ENCODE assay signal across 8 cellular contexts in the genomic region with DNA sequence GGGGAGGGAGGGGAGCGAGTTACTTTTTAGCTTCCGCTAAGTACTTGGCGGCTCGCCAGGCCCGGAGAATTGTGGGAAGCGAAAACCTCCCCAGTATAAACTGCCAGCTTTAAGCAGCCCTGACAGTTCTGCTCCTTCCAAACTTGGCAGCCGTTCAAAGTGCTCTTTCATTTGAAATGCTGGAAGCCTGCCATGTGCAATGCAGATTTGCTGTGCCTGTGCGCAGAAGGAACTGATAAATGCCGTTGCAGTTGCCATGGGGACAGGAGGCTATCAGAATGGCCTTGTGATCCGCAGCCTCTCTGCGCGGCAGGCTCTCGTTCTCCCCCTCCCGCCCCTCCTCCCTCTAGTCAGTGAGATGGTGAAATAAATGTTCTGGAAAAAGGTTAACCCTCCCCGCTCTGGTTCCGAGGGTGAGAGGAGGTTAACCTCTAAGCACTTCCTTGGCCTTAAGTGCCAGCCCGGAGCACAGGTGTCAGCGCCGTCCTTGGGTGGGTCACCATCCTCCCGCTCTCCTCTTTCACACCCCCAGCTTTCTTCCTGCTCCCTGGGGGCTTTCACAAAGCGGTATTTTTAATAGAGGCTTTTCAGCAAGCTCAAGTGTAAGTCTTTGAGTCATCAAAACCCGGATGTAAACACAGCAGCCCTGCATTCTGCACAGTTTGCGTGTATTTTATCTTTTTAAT. TPM values are rescaled to one million over a fixed set of nuclear protein-coding genes. Genes with fewer than 3 reads are reported as not detected.
A peak's percentile ranks its signal among the peaks of the same experiment; 100 is the strongest.
DNase-seq lines count a peak whose midpoint lies in the region; ATAC-seq and TF ChIP-seq lines count a peak whose summit lies in the region.

No MANE protein-coding gene starts in this region.

- H3K27me3 ChIP-seq in GM23338 (ENCODE audit: insufficient read depth) = peaks cover 16% of the 10 kb centered on the region

- no peaks in the 10 kb centered on the region; the same call in 2 of the 3 replicates for H3K9me3 Mint-ChIP-seq in GM23338
- no peaks in the 10 kb centered on the region for H3K9me3 Mint-ChIP-seq in activated T-helper 1 cell treated with anti-CD3 and anti-CD28 coated beads, Interleukin-12 subunit alpha, Interleukin-12 subunit beta, Interleukin-2, Interleukin-4 antibody, amounts not matched to agents 30 ng/mL and 10 ng/mL and 1 ng/mL, durations not matched to agents 14 hours and 24 hours and 36 hours
- no peaks in the 10 kb centered on the region for H3K9me3 Mint-ChIP-seq in naive thymus-derived CD8-positive, alpha-beta T cell
- H3K9me3 Mint-ChIP-seq in stimulated activated naive B cell treated with anti-CD40 and anti-IgM and Interleukin-4, amounts not matched to agents 10 μg/mL and 1 μg/mL and 100 μg/mL, for 72 hours = no peaks in the 10 kb centered on the region

- TF ChIP-seq CTCF in GM23338 (conservative IDR thresholded peaks at IDR 0.05; ENCODE audit: low read depth in 2 of 2) (no peak), fibroblast of mammary gland (conservative IDR thresholded peaks at IDR 0.05; ENCODE audit: control insufficient read depth, insufficient read depth, low read depth, low read length) (no peak)

- peak overlapping the region; percentile 69 for H3K4me3 Mint-ChIP-seq in GM23338
- H3K4me3 Mint-ChIP-seq in activated T-helper 1 cell treated with anti-CD3 and anti-CD28 coated beads, Interleukin-12 subunit alpha, Interleukin-12 subunit beta, Interleukin-2, Interleukin-4 antibody, amounts not matched to agents 30 ng/mL and 10 ng/mL and 1 ng/mL, durations not matched to agents 14 hours and 24 hours and 36 hours = peak overlapping the region; percentile 80
- H3K4me3 Mint-ChIP-seq in naive thymus-derived CD8-positive, alpha-beta T cell = peak overlapping the region; percentile 79 to 93 (median 88)
- H3K4me3 Mint-ChIP-seq in stimulated activated naive B cell treated with anti-CD40 and anti-IgM and Interleukin-4, amounts not matched to agents 10 μg/mL and 1 μg/mL and 100 μg/mL, for 72 hours = peak overlapping the region; percentile 74 to 78

- peak overlapping the region; percentile 92 for H3K4me2 ChIP-seq in GM23338

- no peaks in the 10 kb centered on the region for H3K36me3 Mint-ChIP-seq in GM23338 (ENCODE audit: low read depth)
- H3K36me3 Mint-ChIP-seq in activated T-helper 1 cell treated with anti-CD3 and anti-CD28 coated beads, Interleukin-12 subunit alpha, Interleukin-12 subunit beta, Interleukin-2, Interleukin-4 antibody, amounts not matched to agents 30 ng/mL and 10 ng/mL and 1 ng/mL, durations not matched to agents 14 hours and 24 hours and 36 hours (ENCODE audit: low read depth) = no peaks in the 10 kb centered on the region
- no peaks in the 10 kb centered on the region for H3K36me3 Mint-ChIP-seq in naive thymus-derived CD8-positive, alpha-beta T cell
- no peaks in the 10 kb centered on the region for H3K36me3 Mint-ChIP-seq in stimulated activated naive B cell treated with anti-CD40 and anti-IgM and Interleukin-4, amounts not matched to agents 10 μg/mL and 1 μg/mL and 100 μg/mL, for 72 hours

- no peaks in the 10 kb centered on the region for H3K9me2 ChIP-seq in GM23338 (ENCODE audit: insufficient read depth)

- H3K36me3 ChIP-seq in GM23338 (ENCODE audit: insufficient read depth) = no peaks in the 10 kb centered on the region

- peaks cover 35% of the 10 kb centered on the region for H3K27me3 Mint-ChIP-seq in GM23338 (ENCODE audit: insufficient read depth, low read depth, poor library complexity)
- H3K27me3 Mint-ChIP-seq in activated T-helper 1 cell treated with anti-CD3 and anti-CD28 coated beads, Interleukin-12 subunit alpha, Interleukin-12 subunit beta, Interleukin-2, Interleukin-4 antibody, amounts not matched to agents 30 ng/mL and 10 ng/mL and 1 ng/mL, durations not matched to agents 14 hours and 24 hours and 36 hours (ENCODE audit: insufficient read depth) = no peaks in the 10 kb centered on the region
- H3K27me3 Mint-ChIP-seq in naive thymus-derived CD8-positive, alpha-beta T cell = no peaks in the 10 kb centered on the region
- no peaks in the 10 kb centered on the region for H3K27me3 Mint-ChIP-seq in stimulated activated naive B cell treated with anti-CD40 and anti-IgM and Interleukin-4, amounts not matched to agents 10 μg/mL and 1 μg/mL and 100 μg/mL, for 72 hours

- intact Hi-C loops in activated T-helper 1 cell treated with anti-CD3 and anti-CD28 coated beads, Interleukin-12 subunit alpha, Interleukin-12 subunit beta, Interleukin-2, Interleukin-4 antibody, amounts not matched to agents 30 ng/mL and 10 ng/mL and 1 ng/mL, durations not matched to agents 14 hours and 24 hours and 36 hours (cut with micrococcal nuclease) = loop anchor here (1.0 to 5.0 kb wide), 8 partner anchors 8 to 262 kb away; partner anchors contain the start of genes ANGEL1, CIPC and IRF2BPL

- POLR2A ChIA-PET in naive thymus-derived CD8-positive, alpha-beta T cell (lab: Charles Lee) = interaction anchor here (0.9 to 14.5 kb wide), 15 partner anchors 10 to 132 kb away, joined by 3 to 309 read pairs (median 5); partner anchors contain the start of gene IRF2BPL

- no peaks in the 10 kb centered on the region for H3K79me2 ChIP-seq in GM23338 (replicated peaks; ENCODE audit: insufficient read depth)

- H3F3A ChIP-seq in GM23338 (replicated peaks; ENCODE audit: low read depth) = peaks cover 33% of the 10 kb centered on the region; the same call in 1 of the 2 replicates

- H4K20me1 ChIP-seq in GM23338 (replicated peaks; ENCODE audit: insufficient read depth) = no peaks in the 10 kb centered on the region

- peak overlapping the region; percentile 82 for H3K27ac ChIP-seq in GM23338 (ENCODE audit: low read depth)

- H3K4me1 ChIP-seq in GM23338 (ENCODE audit: insufficient read depth) = peaks cover 88% of the 10 kb centered on the region

- H3K4me1 Mint-ChIP-seq in GM23338 = peaks cover 87% of the 10 kb centered on the region
- peaks cover 83% of the 10 kb centered on the region for H3K4me1 Mint-ChIP-seq in activated T-helper 1 cell treated with anti-CD3 and anti-CD28 coated beads, Interleukin-12 subunit alpha, Interleukin-12 subunit beta, Interleukin-2, Interleukin-4 antibody, amounts not matched to agents 30 ng/mL and 10 ng/mL and 1 ng/mL, durations not matched to agents 14 hours and 24 hours and 36 hours (ENCODE audit: low read depth)
- H3K4me1 Mint-ChIP-seq in naive thymus-derived CD8-positive, alpha-beta T cell = peaks cover 49 to 96% (median 87%) of the 10 kb centered on the region in 4 donors
- H3K4me1 Mint-ChIP-seq in stimulated activated naive B cell treated with anti-CD40 and anti-IgM and Interleukin-4, amounts not matched to agents 10 μg/mL and 1 μg/mL and 100 μg/mL, for 72 hours = peaks cover 59 to 83% of the 10 kb centered on the region in 2 donors

- H2AFZ ChIP-seq in GM23338 = peak overlapping the region; percentile 87

- H3K4me3 ChIP-seq in GM23338 (peak overlapping the region; percentile 69), fibroblast of mammary gland (ENCODE audit: control insufficient read depth, low read depth, low read length) (peak overlapping the region; percentile 37)

- peak; percentile 99 for DNase-seq in DMS153 treated with DMSO at 0.1 percent for 48 hours (lab: John Stamatoyannopoulos, UW; ENCODE audit: unreplicated experiment)
- DNase-seq in GM23338 (ENCODE audit: low spot score) = peak; percentile 90
- DNase-seq in Kasumi-1 (lab: John Stamatoyannopoulos, UW) = peak; percentile 99
- peak; percentile 94 for DNase-seq in RKO (ENCODE audit: low spot score)
- DNase-seq in activated T-helper 1 cell treated with anti-CD3 and anti-CD28 coated beads, Interleukin-12 subunit alpha, Interleukin-12 subunit beta, Interleukin-2, Interleukin-4 antibody, amounts not matched to agents 30 ng/mL and 10 ng/mL and 1 ng/mL, durations not matched to agents 14 hours and 24 hours and 36 hours (ENCODE audit: low spot score) = peak; percentile 83
- peak; percentile 98 for DNase-seq in fibroblast of mammary gland (ENCODE audit: low read depth)
- DNase-seq in naive thymus-derived CD8-positive, alpha-beta T cell = peak; percentile 96 to 100 (median 98)
- DNase-seq in stimulated activated naive B cell treated with anti-CD40 and anti-IgM and Interleukin-4, amounts not matched to agents 10 μg/mL and 1 μg/mL and 100 μg/mL, for 72 hours = peak; percentile 90

- peak overlapping the region; percentile 91 for H3K27ac Mint-ChIP-seq in GM23338
- peak overlapping the region; percentile 91 for H3K27ac Mint-ChIP-seq in activated T-helper 1 cell treated with anti-CD3 and anti-CD28 coated beads, Interleukin-12 subunit alpha, Interleukin-12 subunit beta, Interleukin-2, Interleukin-4 antibody, amounts not matched to agents 30 ng/mL and 10 ng/mL and 1 ng/mL, durations not matched to agents 14 hours and 24 hours and 36 hours
- H3K27ac Mint-ChIP-seq in naive thymus-derived CD8-positive, alpha-beta T cell = peak overlapping the region; percentile 94 to 100 (median 99)
- peak overlapping the region; percentile 96 for H3K27ac Mint-ChIP-seq in stimulated activated naive B cell treated with anti-CD40 and anti-IgM and Interleukin-4, amounts not matched to agents 10 μg/mL and 1 μg/mL and 100 μg/mL, for 72 hours

- peak; percentile 62 for ATAC-seq in GM23338
- peak; percentile 79 to 85 for ATAC-seq in naive thymus-derived CD8-positive, alpha-beta T cell
- ATAC-seq in stimulated activated naive B cell treated with anti-CD40 and anti-IgM and Interleukin-4, amounts not matched to agents 10 μg/mL and 1 μg/mL and 100 μg/mL, for 72 hours (replicated peaks) = peak; percentile 76 to 77

TF ChIP-seq in GM23338, 12 proteins besides CTCF, POLR2A, EP300 and RAD21 (continues in another document):
- TF ChIP-seq STAT1 (IDR thresholded peaks at IDR 0.05; ENCODE audit: unreplicated experiment) (no peak), NANOG (IDR thresholded peaks at IDR 0.05; ENCODE audit: borderline replicate concordance) (no peak), CREB1 (CRISPR knock-in tag; IDR thresholded peaks at IDR 0.05; ENCODE audit: low read depth) (no peak)

RNA-seq across cellular contexts. Expression of gene IRF2BPL, which starts 11.9 kb away (rescaled TPM):
- 97.8 and 119 TPM in 2 replicates for total RNA-seq in GM23338 (2014; rRNA removed; shearing (Covaris generic))
- 11.2 and 13.2 TPM in 2 replicates for polyA plus RNA-seq in GM23338 (2016; fragmentation: Nextera tagmentation; extraction: Ambion mirVana)
- total RNA-seq in activated T-helper 1 cell treated with anti-CD3 and anti-CD28 coated beads, Interleukin-12 subunit alpha, Interleukin-12 subunit beta, Interleukin-2, Interleukin-4 antibody, amounts not matched to agents 30 ng/mL and 10 ng/mL and 1 ng/mL, durations not matched to agents 14 hours and 24 hours and 36 hours = 24.9 and 26.5 TPM in 2 replicates
- 10 to 100 TPM; 24.6 to 26.5 TPM for total RNA-seq in naive thymus-derived CD8-positive, alpha-beta T cell
- polyA plus RNA-seq in naive thymus-derived CD8-positive, alpha-beta T cell = 1 to 10 TPM; 1.9 to 3.3 (median 3.2) TPM

RNA-seq across cellular contexts. Expression of gene CIPC, which starts 57.6 kb away (rescaled TPM):
- 33.7 and 36.9 TPM in 2 replicates for total RNA-seq in GM23338 (2014; rRNA removed; shearing (Covaris generic))
- 7.3 and 8.1 TPM in 2 replicates for polyA plus RNA-seq in GM23338 (2016; fragmentation: Nextera tagmentation; extraction: Ambion mirVana)
- 10.3 and 11.5 TPM in 2 replicates for total RNA-seq in activated T-helper 1 cell treated with anti-CD3 and anti-CD28 coated beads, Interleukin-12 subunit alpha, Interleukin-12 subunit beta, Interleukin-2, Interleukin-4 antibody, amounts not matched to agents 30 ng/mL and 10 ng/mL and 1 ng/mL, durations not matched to agents 14 hours and 24 hours and 36 hours
- total RNA-seq in naive thymus-derived CD8-positive, alpha-beta T cell = 10 to 100 TPM; 11.3 to 12.8 TPM
- 1 to 10 TPM; 4.4 to 7.7 (median 4.7) TPM for polyA plus RNA-seq in naive thymus-derived CD8-positive, alpha-beta T cell

Comparison
In these comparisons a context has a peak if more than half of its experiments do, and no peak if none do; other contexts are left out.
1. Peak in every context shown above with its lines: DNase-seq, ATAC-seq, H3K4me3 ChIP-seq and H3K27ac ChIP-seq.